Comparison of ENCODE assay signal across 1 cellular context in genomic region chr4:182973421-182974340, GRCh38.
TF ChIP-seq lines count a peak whose summit lies in the region.

No MANE protein-coding gene starts in this region.

TF ChIP-seq in HCT116, 20 proteins besides CTCF, POLR2A, EP300 and RAD21 (continued from another document):
- no peak for TF ChIP-seq TCF7L2 (IDR thresholded peaks at IDR 0.05; ENCODE audit: borderline replicate concordance, extremely low read depth, insufficient read depth, insufficient read length)
TF ChIP-seq in HCT116: peak in this region for 0.
